ENCODE assay signal across 8 cellular contexts in the genomic region with DNA sequence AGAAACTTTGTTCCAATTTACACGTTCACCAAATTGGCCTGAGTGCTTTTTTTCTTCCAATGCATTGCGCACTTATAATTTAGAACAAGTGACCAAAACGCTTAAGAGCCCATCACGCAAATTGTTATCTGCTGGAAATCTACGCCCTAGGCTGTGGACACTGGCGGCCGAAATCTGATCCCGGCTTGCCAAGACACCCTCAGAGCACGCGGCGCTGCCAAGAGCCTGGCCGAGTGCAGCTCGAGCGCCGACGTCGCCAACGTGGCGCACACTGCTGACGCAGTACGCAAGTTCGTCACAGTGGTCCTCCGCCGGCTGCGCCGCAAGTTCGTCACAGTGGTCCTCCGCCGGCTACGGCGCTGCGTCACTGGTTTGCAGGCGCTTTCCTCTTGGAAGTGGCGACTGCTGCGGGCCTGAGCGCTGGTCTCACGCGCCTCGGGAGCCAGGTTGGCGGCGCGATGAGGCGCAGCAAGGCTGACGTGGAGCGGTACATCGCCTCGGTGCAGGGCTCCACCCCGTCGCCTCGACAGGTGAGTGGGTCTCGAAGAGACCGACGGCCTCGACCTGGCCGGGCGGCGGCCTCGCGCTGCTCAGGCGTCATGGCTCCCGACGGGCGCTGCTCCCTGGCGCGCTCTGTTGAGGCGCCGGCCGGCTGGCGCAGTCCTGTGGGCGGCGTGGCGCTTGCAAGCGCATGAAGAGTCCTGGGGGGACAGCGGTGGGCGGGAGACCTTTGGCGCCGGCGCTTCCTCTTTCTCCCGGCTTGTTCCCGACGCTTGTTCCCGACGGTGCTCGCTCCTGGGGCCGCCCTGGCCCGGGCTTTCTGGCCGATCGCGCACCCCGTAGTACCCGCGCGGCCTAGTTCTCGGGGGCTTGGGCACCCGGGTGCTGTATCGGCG. TPM values are rescaled to one million over a fixed set of nuclear protein-coding genes. Genes with fewer than 3 reads are reported as not detected.
A peak's percentile ranks its signal among the peaks of the same experiment; 100 is the strongest.
DNase-seq lines count a peak whose midpoint lies in the region; ATAC-seq and TF ChIP-seq lines count a peak whose summit lies in the region.

A gene (plus strand): TSS at position 334 of the 896 bp plus-strand sequence. CDS start 125 bp downstream, at position 459.

- H3K9ac ChIP-seq in mucosa of rectum (ENCODE audit: low read depth in 1 of 2, low read length in 2 of 2) = peak within 1 kb of the TSS; percentile 79 to 97

- H3K36me3 Mint-ChIP-seq in activated T-cell treated with anti-CD3 and anti-CD28 coated beads, Interleukin-2, amount 50 U/mL, for 24 hours (ENCODE audit: low read depth) = peaks cover 18% of the 10 kb centered on the region

- peak within 1 kb of the TSS; percentile 100 for H3K27ac Mint-ChIP-seq in activated T-cell treated with anti-CD3 and anti-CD28 coated beads, Interleukin-2, amount 50 U/mL, for 24 hours

- peaks cover 3 to 4% of the 10 kb centered on the region in 2 donors for H3K4me1 ChIP-seq in mucosa of rectum (ENCODE audit: control insufficient read depth in 2 of 2, insufficient read depth in 2 of 2, low read length in 2 of 2)

- peak within 1 kb of the TSS; percentile 96 for H3K4me3 Mint-ChIP-seq in activated T-cell treated with anti-CD3 and anti-CD28 coated beads, Interleukin-2, amount 50 U/mL, for 24 hours

- peak; percentile 98 for TF ChIP-seq POLR2A in erythroblast (IDR thresholded peaks at IDR 0.05; ENCODE audit: low read length)

- peak within 1 kb of the TSS; percentile 83 to 85 for H3K4me3 ChIP-seq in mucosa of rectum (ENCODE audit: low read length in 2 of 2)

- no peaks in the 10 kb centered on the region for H3K9me3 Mint-ChIP-seq in activated T-cell treated with anti-CD3 and anti-CD28 coated beads, Interleukin-2, amount 50 U/mL, for 24 hours

- no peaks in the 10 kb centered on the region for H3K9me3 ChIP-seq in mucosa of rectum (ENCODE audit: control insufficient read depth in 2 of 2, low read length in 2 of 2)

- no peaks in the 10 kb centered on the region for H3K27me3 ChIP-seq in mucosa of rectum (ENCODE audit: control insufficient read depth in 2 of 2, insufficient read depth in 2 of 2, low read length in 2 of 2)

- DNase-seq in DMS79 (lab: John Stamatoyannopoulos, UW) (peak; percentile 82), KG1 (lab: John Stamatoyannopoulos, UW) (peak; percentile 82), erythroblast (lab: John Stamatoyannopoulos, UW) (peak; percentile 98 to 99)
- DNase-seq in activated T-cell treated with anti-CD3 and anti-CD28 coated beads, Interleukin-2, amount 50 U/mL, for 24 hours = peak; percentile 96
- DNase-seq in stimulated activated CD8-positive, alpha-beta memory T cell treated with anti-CD3 and anti-CD28 coated beads, Interleukin-4, amount 100 ng/mL, for 4 hours (ENCODE audit: low read depth in 2 of 2, low spot score in 1 of 2) = peak; percentile 85 to 90

- no peaks in the 10 kb centered on the region for H3K27me3 Mint-ChIP-seq in activated T-cell treated with anti-CD3 and anti-CD28 coated beads, Interleukin-2, amount 50 U/mL, for 24 hours

- peak within 1 kb of the TSS; percentile 96 to 99 for H3K27ac ChIP-seq in mucosa of rectum (ENCODE audit: low read depth in 2 of 2, low read length in 2 of 2)

- H3K36me3 ChIP-seq in mucosa of rectum (ENCODE audit: control insufficient read depth in 2 of 2, insufficient read depth in 2 of 2, low read length in 2 of 2) = no peaks in the 10 kb centered on the region

- peaks cover 23% of the 10 kb centered on the region for H3K4me1 Mint-ChIP-seq in activated T-cell treated with anti-CD3 and anti-CD28 coated beads, Interleukin-2, amount 50 U/mL, for 24 hours (ENCODE audit: low read depth)

- ATAC-seq in GM21737 (IDR thresholded peaks at IDR 0.05; ENCODE audit: unreplicated experiment) = peak; percentile 99

TF ChIP-seq in PFSK-1, 5 proteins besides CTCF, POLR2A, EP300 and RAD21:
- TF ChIP-seq POLR2AphosphoS5 (IDR thresholded peaks at IDR 0.05; ENCODE audit: low read depth, low read length) (peak; percentile 86), TAF1 (IDR thresholded peaks at IDR 0.05; ENCODE audit: borderline replicate concordance, insufficient read depth, low read length) (peak; percentile 88), SIN3A (IDR thresholded peaks at IDR 0.05; ENCODE audit: borderline replicate concordance, insufficient read depth, low read length) (peak; percentile 59; the same call in 1 of the 2 replicates), FOXP2 (optimal IDR thresholded peaks at IDR 0.05; ENCODE audit: borderline replicate concordance, extremely low read depth, extremely low read length, insufficient read depth) (peak; percentile 85)
- TF ChIP-seq, protein P1, sequence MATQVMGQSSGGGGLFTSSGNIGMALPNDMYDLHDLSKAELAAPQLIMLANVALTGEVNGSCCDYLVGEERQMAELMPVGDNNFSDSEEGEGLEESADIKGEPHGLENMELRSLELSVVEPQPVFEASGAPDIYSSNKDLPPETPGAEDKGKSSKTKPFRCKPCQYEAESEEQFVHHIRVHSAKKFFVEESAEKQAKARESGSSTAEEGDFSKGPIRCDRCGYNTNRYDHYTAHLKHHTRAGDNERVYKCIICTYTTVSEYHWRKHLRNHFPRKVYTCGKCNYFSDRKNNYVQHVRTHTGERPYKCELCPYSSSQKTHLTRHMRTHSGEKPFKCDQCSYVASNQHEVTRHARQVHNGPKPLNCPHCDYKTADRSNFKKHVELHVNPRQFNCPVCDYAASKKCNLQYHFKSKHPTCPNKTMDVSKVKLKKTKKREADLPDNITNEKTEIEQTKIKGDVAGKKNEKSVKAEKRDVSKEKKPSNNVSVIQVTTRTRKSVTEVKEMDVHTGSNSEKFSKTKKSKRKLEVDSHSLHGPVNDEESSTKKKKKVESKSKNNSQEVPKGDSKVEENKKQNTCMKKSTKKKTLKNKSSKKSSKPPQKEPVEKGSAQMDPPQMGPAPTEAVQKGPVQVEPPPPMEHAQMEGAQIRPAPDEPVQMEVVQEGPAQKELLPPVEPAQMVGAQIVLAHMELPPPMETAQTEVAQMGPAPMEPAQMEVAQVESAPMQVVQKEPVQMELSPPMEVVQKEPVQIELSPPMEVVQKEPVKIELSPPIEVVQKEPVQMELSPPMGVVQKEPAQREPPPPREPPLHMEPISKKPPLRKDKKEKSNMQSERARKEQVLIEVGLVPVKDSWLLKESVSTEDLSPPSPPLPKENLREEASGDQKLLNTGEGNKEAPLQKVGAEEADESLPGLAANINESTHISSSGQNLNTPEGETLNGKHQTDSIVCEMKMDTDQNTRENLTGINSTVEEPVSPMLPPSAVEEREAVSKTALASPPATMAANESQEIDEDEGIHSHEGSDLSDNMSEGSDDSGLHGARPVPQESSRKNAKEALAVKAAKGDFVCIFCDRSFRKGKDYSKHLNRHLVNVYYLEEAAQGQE (IDR thresholded peaks at IDR 0.05; ENCODE audit: insufficient read depth in 1 of 2, low read depth in 2 of 2, low read length in 2 of 2) = peak; percentile 46 to 64; a peak in 2 of 4 replicates

RNA-seq across cellular contexts. Expression of the gene that starts here (rescaled TPM):
- polyA plus RNA-seq in PFSK-1 (2012; ENCODE audit: insufficient read length, low read depth) = 20.9 TPM

Comparison
In these comparisons a context has a peak if more than half of its experiments do, and no peak if none do; other contexts are left out.
1. Peak in every context shown above with its lines: DNase-seq, ATAC-seq, H3K4me3 ChIP-seq and H3K27ac ChIP-seq.